In genomic region chr5:92941806-92942205, GRCh38 we compare ENCODE assay signal across 1 cellular context.
TF ChIP-seq lines count a peak whose summit lies in the region.

No MANE protein-coding gene starts in this region.

TF ChIP-seq in GM23338, 12 proteins besides CTCF, POLR2A, EP300 and RAD21 (continued from another document):
- TF ChIP-seq, protein P1, sequence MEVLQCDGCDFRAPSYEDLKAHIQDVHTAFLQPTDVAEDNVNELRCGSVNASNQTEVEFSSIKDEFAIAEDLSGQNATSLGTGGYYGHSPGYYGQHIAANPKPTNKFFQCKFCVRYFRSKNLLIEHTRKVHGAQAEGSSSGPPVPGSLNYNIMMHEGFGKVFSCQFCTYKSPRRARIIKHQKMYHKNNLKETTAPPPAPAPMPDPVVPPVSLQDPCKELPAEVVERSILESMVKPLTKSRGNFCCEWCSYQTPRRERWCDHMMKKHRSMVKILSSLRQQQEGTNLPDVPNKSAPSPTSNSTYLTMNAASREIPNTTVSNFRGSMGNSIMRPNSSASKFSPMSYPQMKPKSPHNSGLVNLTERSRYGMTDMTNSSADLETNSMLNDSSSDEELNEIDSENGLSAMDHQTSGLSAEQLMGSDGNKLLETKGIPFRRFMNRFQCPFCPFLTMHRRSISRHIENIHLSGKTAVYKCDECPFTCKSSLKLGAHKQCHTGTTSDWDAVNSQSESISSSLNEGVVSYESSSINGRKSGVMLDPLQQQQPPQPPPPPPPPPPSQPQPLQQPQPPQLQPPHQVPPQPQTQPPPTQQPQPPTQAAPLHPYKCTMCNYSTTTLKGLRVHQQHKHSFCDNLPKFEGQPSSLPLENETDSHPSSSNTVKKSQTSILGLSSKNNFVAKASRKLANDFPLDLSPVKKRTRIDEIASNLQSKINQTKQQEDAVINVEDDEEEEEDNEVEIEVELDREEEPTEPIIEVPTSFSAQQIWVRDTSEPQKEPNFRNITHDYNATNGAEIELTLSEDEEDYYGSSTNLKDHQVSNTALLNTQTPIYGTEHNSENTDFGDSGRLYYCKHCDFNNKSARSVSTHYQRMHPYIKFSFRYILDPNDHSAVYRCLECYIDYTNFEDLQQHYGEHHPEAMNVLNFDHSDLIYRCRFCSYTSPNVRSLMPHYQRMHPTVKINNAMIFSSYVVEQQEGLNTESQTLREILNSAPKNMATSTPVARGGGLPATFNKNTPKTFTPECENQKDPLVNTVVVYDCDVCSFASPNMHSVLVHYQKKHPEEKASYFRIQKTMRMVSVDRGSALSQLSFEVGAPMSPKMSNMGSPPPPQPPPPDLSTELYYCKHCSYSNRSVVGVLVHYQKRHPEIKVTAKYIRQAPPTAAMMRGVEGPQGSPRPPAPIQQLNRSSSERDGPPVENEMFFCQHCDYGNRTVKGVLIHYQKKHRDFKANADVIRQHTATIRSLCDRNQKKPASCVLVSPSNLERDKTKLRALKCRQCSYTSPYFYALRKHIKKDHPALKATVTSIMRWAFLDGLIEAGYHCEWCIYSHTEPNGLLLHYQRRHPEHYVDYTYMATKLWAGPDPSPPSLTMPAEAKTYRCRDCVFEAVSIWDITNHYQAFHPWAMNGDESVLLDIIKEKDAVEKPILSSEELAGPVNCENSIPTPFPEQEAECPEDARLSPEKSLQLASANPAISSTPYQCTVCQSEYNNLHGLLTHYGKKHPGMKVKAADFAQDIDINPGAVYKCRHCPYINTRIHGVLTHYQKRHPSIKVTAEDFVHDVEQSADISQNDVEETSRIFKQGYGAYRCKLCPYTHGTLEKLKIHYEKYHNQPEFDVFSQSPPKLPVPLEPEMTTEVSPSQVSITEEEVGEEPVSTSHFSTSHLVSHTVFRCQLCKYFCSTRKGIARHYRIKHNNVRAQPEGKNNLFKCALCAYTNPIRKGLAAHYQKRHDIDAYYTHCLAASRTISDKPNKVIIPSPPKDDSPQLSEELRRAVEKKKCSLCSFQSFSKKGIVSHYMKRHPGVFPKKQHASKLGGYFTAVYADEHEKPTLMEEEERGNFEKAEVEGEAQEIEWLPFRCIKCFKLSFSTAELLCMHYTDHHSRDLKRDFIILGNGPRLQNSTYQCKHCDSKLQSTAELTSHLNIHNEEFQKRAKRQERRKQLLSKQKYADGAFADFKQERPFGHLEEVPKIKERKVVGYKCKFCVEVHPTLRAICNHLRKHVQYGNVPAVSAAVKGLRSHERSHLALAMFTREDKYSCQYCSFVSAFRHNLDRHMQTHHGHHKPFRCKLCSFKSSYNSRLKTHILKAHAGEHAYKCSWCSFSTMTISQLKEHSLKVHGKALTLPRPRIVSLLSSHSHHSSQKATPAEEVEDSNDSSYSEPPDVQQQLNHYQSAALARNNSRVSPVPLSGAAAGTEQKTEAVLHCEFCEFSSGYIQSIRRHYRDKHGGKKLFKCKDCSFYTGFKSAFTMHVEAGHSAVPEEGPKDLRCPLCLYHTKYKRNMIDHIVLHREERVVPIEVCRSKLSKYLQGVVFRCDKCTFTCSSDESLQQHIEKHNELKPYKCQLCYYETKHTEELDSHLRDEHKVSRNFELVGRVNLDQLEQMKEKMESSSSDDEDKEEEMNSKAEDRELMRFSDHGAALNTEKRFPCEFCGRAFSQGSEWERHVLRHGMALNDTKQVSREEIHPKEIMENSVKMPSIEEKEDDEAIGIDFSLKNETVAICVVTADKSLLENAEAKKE (CRISPR knock-in tag; IDR thresholded peaks at IDR 0.05): no peak
- TF ChIP-seq ZNF331 (CRISPR knock-in tag; IDR thresholded peaks at IDR 0.05; ENCODE audit: low read depth): no peak
- TF ChIP-seq, protein P2, sequence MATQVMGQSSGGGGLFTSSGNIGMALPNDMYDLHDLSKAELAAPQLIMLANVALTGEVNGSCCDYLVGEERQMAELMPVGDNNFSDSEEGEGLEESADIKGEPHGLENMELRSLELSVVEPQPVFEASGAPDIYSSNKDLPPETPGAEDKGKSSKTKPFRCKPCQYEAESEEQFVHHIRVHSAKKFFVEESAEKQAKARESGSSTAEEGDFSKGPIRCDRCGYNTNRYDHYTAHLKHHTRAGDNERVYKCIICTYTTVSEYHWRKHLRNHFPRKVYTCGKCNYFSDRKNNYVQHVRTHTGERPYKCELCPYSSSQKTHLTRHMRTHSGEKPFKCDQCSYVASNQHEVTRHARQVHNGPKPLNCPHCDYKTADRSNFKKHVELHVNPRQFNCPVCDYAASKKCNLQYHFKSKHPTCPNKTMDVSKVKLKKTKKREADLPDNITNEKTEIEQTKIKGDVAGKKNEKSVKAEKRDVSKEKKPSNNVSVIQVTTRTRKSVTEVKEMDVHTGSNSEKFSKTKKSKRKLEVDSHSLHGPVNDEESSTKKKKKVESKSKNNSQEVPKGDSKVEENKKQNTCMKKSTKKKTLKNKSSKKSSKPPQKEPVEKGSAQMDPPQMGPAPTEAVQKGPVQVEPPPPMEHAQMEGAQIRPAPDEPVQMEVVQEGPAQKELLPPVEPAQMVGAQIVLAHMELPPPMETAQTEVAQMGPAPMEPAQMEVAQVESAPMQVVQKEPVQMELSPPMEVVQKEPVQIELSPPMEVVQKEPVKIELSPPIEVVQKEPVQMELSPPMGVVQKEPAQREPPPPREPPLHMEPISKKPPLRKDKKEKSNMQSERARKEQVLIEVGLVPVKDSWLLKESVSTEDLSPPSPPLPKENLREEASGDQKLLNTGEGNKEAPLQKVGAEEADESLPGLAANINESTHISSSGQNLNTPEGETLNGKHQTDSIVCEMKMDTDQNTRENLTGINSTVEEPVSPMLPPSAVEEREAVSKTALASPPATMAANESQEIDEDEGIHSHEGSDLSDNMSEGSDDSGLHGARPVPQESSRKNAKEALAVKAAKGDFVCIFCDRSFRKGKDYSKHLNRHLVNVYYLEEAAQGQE (IDR thresholded peaks at IDR 0.05; ENCODE audit: unreplicated experiment): no peak
- TF ChIP-seq CREB1 (CRISPR knock-in tag; IDR thresholded peaks at IDR 0.05; ENCODE audit: low read depth): no peak
- TF ChIP-seq EZH2 (IDR thresholded peaks at IDR 0.05; ENCODE audit: low read depth, unreplicated experiment): no peak
- no peak for TF ChIP-seq NANOG (IDR thresholded peaks at IDR 0.05; ENCODE audit: borderline replicate concordance)
- no peak for TF ChIP-seq ZNF114 (CRISPR knock-in tag; IDR thresholded peaks at IDR 0.05)
- TF ChIP-seq, protein P3, sequence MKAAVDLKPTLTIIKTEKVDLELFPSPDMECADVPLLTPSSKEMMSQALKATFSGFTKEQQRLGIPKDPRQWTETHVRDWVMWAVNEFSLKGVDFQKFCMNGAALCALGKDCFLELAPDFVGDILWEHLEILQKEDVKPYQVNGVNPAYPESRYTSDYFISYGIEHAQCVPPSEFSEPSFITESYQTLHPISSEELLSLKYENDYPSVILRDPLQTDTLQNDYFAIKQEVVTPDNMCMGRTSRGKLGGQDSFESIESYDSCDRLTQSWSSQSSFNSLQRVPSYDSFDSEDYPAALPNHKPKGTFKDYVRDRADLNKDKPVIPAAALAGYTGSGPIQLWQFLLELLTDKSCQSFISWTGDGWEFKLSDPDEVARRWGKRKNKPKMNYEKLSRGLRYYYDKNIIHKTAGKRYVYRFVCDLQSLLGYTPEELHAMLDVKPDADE (IDR thresholded peaks at IDR 0.05): no peak
- no peak for TF ChIP-seq JUNB (IDR thresholded peaks at IDR 0.05; ENCODE audit: unreplicated experiment)
- no peak for TF ChIP-seq POLR2AphosphoS5 (IDR thresholded peaks at IDR 0.05; ENCODE audit: low read depth)
